ENCODE assay signal across 21 cellular contexts in the genomic region with DNA sequence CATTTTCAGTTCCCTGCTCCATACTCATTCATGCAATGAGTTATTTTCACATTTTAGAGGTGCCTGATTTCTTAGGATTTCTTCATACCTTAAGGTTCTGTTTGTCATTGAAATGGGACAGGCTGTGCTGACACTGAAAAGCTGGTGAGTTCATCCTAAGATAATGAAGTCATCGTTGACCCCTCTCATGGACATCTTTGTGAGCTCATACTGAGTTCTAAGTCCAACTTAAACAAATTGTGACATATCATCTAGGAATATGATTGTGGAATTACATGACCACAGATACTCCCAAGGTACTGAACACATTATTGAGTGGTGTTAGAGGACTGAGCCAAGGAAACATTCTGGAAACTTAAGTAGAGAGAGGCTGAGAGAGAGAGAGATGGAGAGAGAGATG.
"Had no signal": no experiment of that assay in that cellular context is flagged by ENCODE, and none has a peak within 500 bp of the region (broad histone marks: within the 10 kb centered on the region; RNA-seq: fewer than 3 reads in every experiment).

No MANE protein-coding gene starts in this region.

- ATAC-seq: activated CD8-positive, alpha-beta T cell treated with anti-CD3 and anti-CD28 coated beads for 36 hours; activated T-helper 17 cell treated with anti-CD3 and anti-CD28 coated beads, Interleukin-2, amount 50 U/mL, for 72 hours; left colon; SK-N-SH treated with all-trans-retinoic acid at 6 μM for 48 hours; stimulated activated naive CD8-positive, alpha-beta T cell treated with anti-CD3 and anti-CD28 coated beads, Interleukin-15, amount 100 ng/mL, for 72 hours had no signal

- H3K4me3 ChIP-seq: esophagus muscularis mucosa, lung, smooth muscle cell, vagina had no signal

- H3K4me2 ChIP-seq: smooth muscle cell had no signal

- H3K27ac ChIP-seq: esophagus muscularis mucosa, vagina had no signal

- DNase-seq: activated CD4-positive, alpha-beta T cell treated with anti-CD3 and anti-CD28 coated beads, Interleukin-2, amount 10 ng/mL, durations not matched to agents 24 days and 14 days; activated CD8-positive, alpha-beta T cell treated with anti-CD3 and anti-CD28 coated beads for 36 hours; activated naive CD4-positive, alpha-beta T cell; activated naive CD8-positive, alpha-beta T cell treated with anti-CD3 and anti-CD28 coated beads, Interleukin-2, amount 10 ng/mL, durations not matched to agents 7 days and 5 days; activated T-cell treated with anti-CD3 and anti-CD28 coated beads, Interleukin-2, amount 50 U/mL, for 1 hour; cerebellar nuclear complex; effector CD4-positive, alpha-beta T cell; left colon; midbrain; occipital lobe; posterior cingulate gyrus; stimulated activated CD4-positive, alpha-beta T cell treated with anti-CD3 and anti-CD28 coated beads, Interleukin-4, amount 100 ng/mL, for 1 hour; stimulated activated naive CD8-positive, alpha-beta T cell treated with anti-CD3 and anti-CD28 coated beads, Interleukin-15, amount 100 ng/mL, for 72 hours; T1000; trophoblast cell had no signal

- H3K9me3 ChIP-seq: esophagus muscularis mucosa, vagina had no signal

- H3K36me3 ChIP-seq: esophagus muscularis mucosa, vagina had no signal

- H3K27me3 ChIP-seq: esophagus muscularis mucosa, vagina had no signal
